ENCODE assay signal across 8 cellular contexts in the genomic region with DNA sequence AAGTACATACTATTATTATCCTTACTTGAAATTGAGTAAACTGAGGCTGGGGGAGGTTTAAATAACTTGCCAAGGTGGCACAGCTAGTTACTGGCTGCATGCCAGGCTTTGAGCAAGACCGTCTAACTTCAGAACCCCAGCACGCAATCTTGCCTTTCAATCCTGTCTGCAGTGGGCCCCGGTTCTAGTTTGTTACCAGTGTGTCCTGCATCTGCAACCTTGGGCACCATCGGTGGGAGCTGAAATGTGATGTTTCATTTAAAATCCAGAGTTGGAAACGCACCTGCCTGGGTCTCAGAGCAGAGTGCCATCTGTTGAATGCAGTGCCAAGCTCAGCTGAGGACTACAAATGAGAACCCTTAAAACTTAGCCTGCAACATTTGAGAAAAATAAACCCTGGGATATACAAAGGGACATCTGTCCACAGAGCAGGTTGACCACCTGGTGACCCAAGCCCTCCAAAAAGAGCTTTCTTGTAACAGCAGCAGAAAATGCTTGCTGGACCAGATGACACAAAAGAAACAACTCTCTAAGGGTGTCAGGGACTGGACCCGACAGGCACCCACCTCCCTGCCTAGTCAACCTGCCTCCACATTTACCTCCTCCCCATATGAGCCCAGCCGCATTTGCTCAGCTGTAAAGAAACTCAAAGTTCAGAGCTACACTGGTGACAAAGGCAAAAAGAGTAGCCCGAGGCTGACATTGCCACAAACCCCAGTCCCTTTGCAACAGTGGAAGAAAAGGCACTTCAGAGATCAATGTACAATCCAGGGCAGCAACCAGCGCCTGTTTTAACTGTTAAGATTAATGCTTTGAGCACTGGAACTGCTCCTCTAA. TPM values are rescaled to one million over a fixed set of nuclear protein-coding genes. Genes with fewer than 3 reads are reported as not detected.
A peak's percentile ranks its signal among the peaks of the same experiment; 100 is the strongest.
DNase-seq lines count a peak whose midpoint lies in the region; ATAC-seq and TF ChIP-seq lines count a peak whose summit lies in the region.

No MANE protein-coding gene starts in this region.

- no peak overlapping the region for H3K27ac Mint-ChIP-seq in activated CD4-positive, alpha-beta T cell treated with anti-CD3 and anti-CD28 coated beads, Interleukin-2, amount 10 ng/mL, durations not matched to agents 7 days and 5 days
- H3K27ac Mint-ChIP-seq in memory B cell: no peak overlapping the region

- peaks cover 23% of the 10 kb centered on the region for H3K27me3 ChIP-seq in H7 (ENCODE audit: control insufficient read depth, insufficient read depth, low read length)

- no peak for DNase-seq in activated CD4-positive, alpha-beta T cell treated with anti-CD3 and anti-CD28 coated beads, Interleukin-2, amount 10 ng/mL, durations not matched to agents 7 days and 5 days
- no peak for DNase-seq in activated CD4-positive, alpha-beta T cell treated with anti-CD3 and anti-CD28 coated beads for 4 hours
- no peak for DNase-seq in astrocyte of the cerebellum (ENCODE audit: low read depth)
- no peak for DNase-seq in memory B cell (ENCODE audit: low spot score in 2 of 2)
- no peak for DNase-seq in H7
- DNase-seq in NCI-H226: no peak

- CTCF ChIA-PET in activated CD4-positive, alpha-beta T cell treated with anti-CD3 and anti-CD28 coated beads, Interleukin-2, amount 10 ng/mL, durations not matched to agents 7 days and 5 days (lab: Charles Lee): interaction anchor here (0.6 to 2.3 kb wide), 7 partner anchors 27 to 253 kb away, joined by 3 to 5 read pairs (median 3); no protein-coding TSS in a partner anchor

- peak overlapping the region; percentile 33 for H3K27ac ChIP-seq in temporal lobe (ENCODE audit: low read depth, low read length)

- ATAC-seq in memory B cell (ENCODE audit: low read depth) (no peak), GM21786 (IDR thresholded peaks at IDR 0.05; ENCODE audit: unreplicated experiment) (no peak)

- in situ Hi-C loops in astrocyte of the cerebellum (cut with HindIII; ENCODE audit: low sequenced_read_pairs): loop anchor here (10.0 to 25.0 kb wide), 2 partner anchors 139 to 241 kb away; no protein-coding TSS in a partner anchor

- POLR2A ChIA-PET in activated CD4-positive, alpha-beta T cell treated with anti-CD3 and anti-CD28 coated beads, Interleukin-2, amount 10 ng/mL, durations not matched to agents 7 days and 5 days (lab: Charles Lee): no interaction called here

- H3K4me3 Mint-ChIP-seq in activated CD4-positive, alpha-beta T cell treated with anti-CD3 and anti-CD28 coated beads, Interleukin-2, amount 10 ng/mL, durations not matched to agents 7 days and 5 days: peak overlapping the region; percentile 71
- H3K4me3 Mint-ChIP-seq in memory B cell: peak overlapping the region; percentile 75

- H3K9me3 Mint-ChIP-seq in activated CD4-positive, alpha-beta T cell treated with anti-CD3 and anti-CD28 coated beads, Interleukin-2, amount 10 ng/mL, durations not matched to agents 7 days and 5 days: no peaks in the 10 kb centered on the region
- no peaks in the 10 kb centered on the region for H3K9me3 Mint-ChIP-seq in memory B cell

- H3K4me3 ChIP-seq in astrocyte of the cerebellum (ENCODE audit: low read depth, low read length): peak overlapping the region; percentile 61
- no peak overlapping the region for H3K4me3 ChIP-seq in H7 (ENCODE audit: insufficient read depth, low read depth, low read length)

- no peaks in the 10 kb centered on the region for H3K36me3 ChIP-seq in H7 (replicated peaks; ENCODE audit: control insufficient read depth, insufficient read depth, low read length)

- H3K4me1 Mint-ChIP-seq in activated CD4-positive, alpha-beta T cell treated with anti-CD3 and anti-CD28 coated beads, Interleukin-2, amount 10 ng/mL, durations not matched to agents 7 days and 5 days: peaks cover 14% of the 10 kb centered on the region
- H3K4me1 Mint-ChIP-seq in memory B cell: peaks cover 8% of the 10 kb centered on the region

- H3K27me3 Mint-ChIP-seq in activated CD4-positive, alpha-beta T cell treated with anti-CD3 and anti-CD28 coated beads, Interleukin-2, amount 10 ng/mL, durations not matched to agents 7 days and 5 days: peaks cover 74% of the 10 kb centered on the region
- peaks cover 30% of the 10 kb centered on the region for H3K27me3 Mint-ChIP-seq in memory B cell

- no peak for TF ChIP-seq CTCF in astrocyte of the cerebellum (IDR thresholded peaks at IDR 0.05; ENCODE audit: low read depth, low read length, missing control alignments)

- H3K36me3 Mint-ChIP-seq in activated CD4-positive, alpha-beta T cell treated with anti-CD3 and anti-CD28 coated beads, Interleukin-2, amount 10 ng/mL, durations not matched to agents 7 days and 5 days (ENCODE audit: low read depth): no peaks in the 10 kb centered on the region
- H3K36me3 Mint-ChIP-seq in memory B cell: no peaks in the 10 kb centered on the region

RNA-seq across cellular contexts. Expression of a gene that starts 1.7 kb away (rescaled TPM):
- total RNA-seq in activated CD4-positive, alpha-beta T cell treated with anti-CD3 and anti-CD28 coated beads, Interleukin-2, amount 10 ng/mL, durations not matched to agents 7 days and 5 days: 10 to 100 TPM; 11.9 to 12.7 TPM
- 14.5 TPM for total RNA-seq in temporal lobe
- 6.8 and 8.1 TPM in 2 replicates for total RNA-seq in H7 (2014; rRNA removed; shearing (Covaris generic))
